In genomic region chr7:137957887-137958286, GRCh38 we compare ENCODE assay signal across 14 cellular contexts. TPM values are rescaled to one million over a fixed set of nuclear protein-coding genes. Genes with fewer than 3 reads are reported as not detected.
DNase-seq lines count a peak whose midpoint lies in the region; ATAC-seq and TF ChIP-seq lines count a peak whose summit lies in the region.
"Had no signal": no experiment of that assay in that cellular context is flagged by ENCODE, and none has a peak within 500 bp of the region (broad histone marks: within the 10 kb centered on the region; RNA-seq: fewer than 3 reads in every experiment).

No MANE protein-coding gene starts in this region.

- H3K79me2 ChIP-seq in OCI-LY3 (ENCODE audit: low read length), result peaks cover 100% of the 10 kb centered on the region

- peak overlapping the region; percentile 63; the same call in 1 of the 2 replicates for H3K4me2 ChIP-seq in OCI-LY3 (ENCODE audit: low read length)

- H3K4me1 ChIP-seq in OCI-LY3 (ENCODE audit: low read length) (peaks cover 48% of the 10 kb centered on the region), muscle layer of duodenum (ENCODE audit: control insufficient read depth in 1 of 2, insufficient read depth in 2 of 2, low read length in 2 of 2) (peaks cover 18 to 31% of the 10 kb centered on the region in 2 donors), transverse colon (peaks cover 20 to 38% (median 29%) of the 10 kb centered on the region in 4 donors), prostate gland (replicated peaks) (peaks cover 14% of the 10 kb centered on the region)

- no peak for TF ChIP-seq CTCF in OCI-LY3 (IDR thresholded peaks at IDR 0.05; ENCODE audit: low read depth, low read length)
- TF ChIP-seq CTCF in transverse colon (IDR thresholded peaks at IDR 0.05), result no peak
- TF ChIP-seq CTCF in prostate gland (IDR thresholded peaks at IDR 0.05), result no peak

- H3K27me3 ChIP-seq in OCI-LY3 (ENCODE audit: low read depth, low read length) (no peaks in the 10 kb centered on the region), muscle layer of duodenum (ENCODE audit: low read depth, low read length) (no peaks in the 10 kb centered on the region), transverse colon (no peaks in the 10 kb centered on the region), prostate gland (replicated peaks; ENCODE audit: insufficient read depth) (no peaks in the 10 kb centered on the region)

- 93 to 100% methylated on average over 1 to 3 of the region's 3 CpGs for WGBS in transverse colon (ENCODE audit: low coverage in 1 of 2), 2 donors
- 86% methylated on average over 3 of the region's 3 CpGs for WGBS in prostate gland

- ATAC-seq in HG03039 (IDR thresholded peaks at IDR 0.05; ENCODE audit: unreplicated experiment), result no peak
- ATAC-seq: effector memory CD8-positive, alpha-beta T cell had no signal

- intact Hi-C loops in transverse colon (cut with DNase I; ENCODE audit: low total_unique reads), result loop anchor here (5.0 kb wide), 1 partner anchor 34 kb away; no protein-coding TSS in a partner anchor
- intact Hi-C loops in prostate gland (cut with DNase I), result no loop called here

- no peaks in the 10 kb centered on the region for H3K9me3 ChIP-seq in OCI-LY3 (ENCODE audit: insufficient read depth, low read length)
- no peaks in the 10 kb centered on the region for H3K9me3 ChIP-seq in muscle layer of duodenum (ENCODE audit: control insufficient read depth in 1 of 2, low read length in 2 of 2)
- no peaks in the 10 kb centered on the region for H3K9me3 ChIP-seq in transverse colon
- no peaks in the 10 kb centered on the region for H3K9me3 ChIP-seq in prostate gland

- H4K20me1 ChIP-seq in OCI-LY3 (ENCODE audit: insufficient read depth, low read length), result peaks cover 77% of the 10 kb centered on the region

- H2AFZ ChIP-seq in OCI-LY3 (ENCODE audit: low read depth, low read length), result no peak overlapping the region

- TF ChIP-seq EP300 in transverse colon (IDR thresholded peaks at IDR 0.05; ENCODE audit: low read depth), result no peak

- H3K4me3 ChIP-seq in OCI-LY3 (ENCODE audit: low read length), result no peak overlapping the region
- no peak overlapping the region for H3K4me3 ChIP-seq in muscle layer of duodenum (ENCODE audit: low read depth in 1 of 2, low read length in 2 of 2)
- H3K4me3 ChIP-seq in transverse colon, result no peak overlapping the region
- no peak overlapping the region for H3K4me3 ChIP-seq in prostate gland
- H3K4me3 ChIP-seq: lung had no signal

- in situ Hi-C loops in transverse colon (cut with MboI; ENCODE audit: low pct_ligation_motif_present in 1 of 4, low pct_unique_long_range_greater_than_20kb in 1 of 4, low sequenced_read_pairs in 3 of 4), result no loop called here

- H3K27ac ChIP-seq in OCI-LY3 (ENCODE audit: low read length) (peak overlapping the region; percentile 81), muscle layer of duodenum (ENCODE audit: low read length) (peak overlapping the region; percentile 26), transverse colon (peak overlapping the region; percentile 15 to 89 (median 82)), prostate gland (no peak overlapping the region)
- H3K27ac ChIP-seq: WERI-Rb-1 had no signal

- no peak overlapping the region for H3K9ac ChIP-seq in OCI-LY3 (ENCODE audit: low read length)

- DNase-seq in fibroblast of gingiva (ENCODE audit: low read depth) (peak; percentile 87), transverse colon (no peak), superior temporal gyrus (ENCODE audit: extremely low spot score) (no peak), prostate gland (ENCODE audit: low spot score) (no peak)
- DNase-seq: effector memory CD8-positive, alpha-beta T cell; hypothalamus; NCI-H2029 treated with DMSO at 0.1 percent for 48 hours; posterior cingulate gyrus; substantia nigra had no signal

- TF ChIP-seq POLR2A in transverse colon (IDR thresholded peaks at IDR 0.05) (no peak), prostate gland (IDR thresholded peaks at IDR 0.05) (no peak)

- H3K36me3 ChIP-seq in OCI-LY3 (replicated peaks; ENCODE audit: low read depth, low read length) (peaks cover 46% of the 10 kb centered on the region), muscle layer of duodenum (ENCODE audit: control insufficient read depth in 1 of 2, insufficient read depth in 2 of 2, low read length in 2 of 2) (no peaks in the 10 kb centered on the region), transverse colon (no peaks in the 10 kb centered on the region), prostate gland (no peaks in the 10 kb centered on the region)
- H3K36me3 ChIP-seq: WERI-Rb-1 had no signal

RNA-seq across cellular contexts. Expression of gene CREB3L2, which starts 44.0 kb away (rescaled TPM):
- 10 to 100 TPM; 16.4 to 37.0 (median 19.9) TPM for total RNA-seq in transverse colon
- total RNA-seq in prostate gland, result 10 to 100 TPM; 34.1 to 42.0 TPM

Comparison
In these comparisons a context has a peak if more than half of its experiments do, and no peak if none do; other contexts are left out.
1. H3K27ac ChIP-seq: peak in OCI-LY3 (single experiment), muscle layer of duodenum (single experiment) and transverse colon (4 of 4); none in prostate gland (0 of 2).